In genomic region chr16:85991856-85992255, GRCh38 we compare ENCODE assay signal across 13 cellular contexts.
DNase-seq lines count a peak whose midpoint lies in the region; ATAC-seq and TF ChIP-seq lines count a peak whose summit lies in the region.
"Had no signal": no experiment of that assay in that cellular context is flagged by ENCODE, and none has a peak within 500 bp of the region (broad histone marks: within the 10 kb centered on the region; RNA-seq: fewer than 3 reads in every experiment).

No MANE protein-coding gene starts in this region.

- DNase-seq in stimulated activated CD4-positive, alpha-beta T cell treated with anti-CD3 and anti-CD28 coated beads, Interleukin-15, amount 100 ng/mL, for 24 hours, result peak; percentile 3
- no peak for DNase-seq in stimulated activated CD4-positive, alpha-beta T cell treated with anti-CD3 and anti-CD28 coated beads, Interleukin-4, amount 100 ng/mL, for 1 hour
- DNase-seq in T-helper 17 cell, result no peak
- DNase-seq in naive B cell, result no peak
- no peak for DNase-seq in chondrocyte (ENCODE audit: low spot score)
- no peak for DNase-seq in mucosa of descending colon
- DNase-seq: HCEC 1CT, IMR-90, NCI-H1930, NCI-H2171, NCI-H510A, SIG-M5 had no signal

- H3K4me1 ChIP-seq in mucosa of descending colon (ENCODE audit: low read depth), result peaks cover 7% of the 10 kb centered on the region

- H3K27me3 Mint-ChIP-seq in T-helper 17 cell (peaks cover 70% of the 10 kb centered on the region), naive B cell (no peaks in the 10 kb centered on the region), chondrocyte (ENCODE audit: low read depth) (peaks cover 73% of the 10 kb centered on the region)

- peak; percentile 33 for ATAC-seq in T-helper 17 cell
- no peak for ATAC-seq in naive B cell (ENCODE audit: low read depth in 2 of 2)
- ATAC-seq in mucosa of descending colon, result no peak
- ATAC-seq in HG03342 (IDR thresholded peaks at IDR 0.05; ENCODE audit: unreplicated experiment), result no peak

- intact Hi-C loops in mucosa of descending colon (cut with DNase I, micrococcal nuclease), result no loop called here

- H3K4me3 Mint-ChIP-seq in T-helper 17 cell (no peak overlapping the region), naive B cell (peak overlapping the region in 2 of 8 donors; percentile 12 to 59), chondrocyte (ENCODE audit: unreplicated experiment) (no peak overlapping the region)

- no peak for TF ChIP-seq CTCF in chondrocyte (IDR thresholded peaks at IDR 0.05)
- TF ChIP-seq CTCF in mucosa of descending colon (IDR thresholded peaks at IDR 0.05), result no peak

- H3K9me3 Mint-ChIP-seq in naive B cell (peaks cover 0 to 5% (median 0%) of the 10 kb centered on the region in 7 donors), chondrocyte (ENCODE audit: low read depth) (no peaks in the 10 kb centered on the region)

- H3K4me1 Mint-ChIP-seq in T-helper 17 cell (peaks cover 26% of the 10 kb centered on the region), naive B cell (peaks cover 71 to 94% (median 79%) of the 10 kb centered on the region in 3 donors), chondrocyte (ENCODE audit: low read depth) (no peaks in the 10 kb centered on the region)

- H3K9me3 ChIP-seq in T-helper 17 cell (ENCODE audit: control insufficient read depth, low read length, poor library complexity, severe bottlenecking), result no peaks in the 10 kb centered on the region
- no peaks in the 10 kb centered on the region for H3K9me3 ChIP-seq in mucosa of descending colon

- H3K4me3 ChIP-seq in mucosa of descending colon, result no peak overlapping the region

- H3K36me3 ChIP-seq in mucosa of descending colon (ENCODE audit: low read depth), result no peaks in the 10 kb centered on the region

- H3K36me3 Mint-ChIP-seq in T-helper 17 cell (ENCODE audit: low read depth) (peaks cover 4% of the 10 kb centered on the region), naive B cell (no peaks in the 10 kb centered on the region), chondrocyte (ENCODE audit: low read depth) (no peaks in the 10 kb centered on the region)

- no peak overlapping the region for H3K27ac Mint-ChIP-seq in T-helper 17 cell
- peak overlapping the region in 4 of 6 donors; percentile 92 to 96 (median 93) for H3K27ac Mint-ChIP-seq in naive B cell
- no peak overlapping the region for H3K27ac Mint-ChIP-seq in chondrocyte (ENCODE audit: unreplicated experiment)

Comparison
In these comparisons a context has a peak if more than half of its experiments do, and no peak if none do; other contexts are left out.
1. H3K27ac Mint-ChIP-seq: peak in naive B cell (4 of 6); none in T-helper 17 cell (single experiment) and chondrocyte (single experiment).